Comparison of ENCODE assay signal across 1 cellular context in the genomic region with DNA sequence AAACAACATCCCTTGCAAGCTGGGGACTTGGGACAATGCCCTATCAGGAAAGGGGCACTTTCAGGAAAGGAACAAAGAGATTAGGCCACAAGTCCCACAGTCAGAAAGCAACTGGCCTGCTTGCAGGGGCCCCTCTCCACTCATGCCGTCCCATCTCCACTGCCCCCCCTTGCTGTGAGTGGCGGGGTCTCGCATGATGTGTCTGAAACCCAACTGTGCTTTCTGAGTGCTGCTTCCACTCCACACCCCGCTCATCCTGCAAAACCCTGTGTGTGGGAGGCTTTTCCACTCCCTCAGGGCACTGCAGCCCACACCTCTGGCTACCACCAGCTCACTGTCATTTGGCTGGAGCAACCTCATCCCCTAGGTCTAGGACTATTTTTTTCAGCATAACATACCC.
TF ChIP-seq lines count a peak whose summit lies in the region.

No MANE protein-coding gene starts in this region.

TF ChIP-seq in SK-N-SH, 30 proteins besides CTCF, POLR2A, EP300 and RAD21 (continued from another document):
- TF ChIP-seq, protein P1, sequence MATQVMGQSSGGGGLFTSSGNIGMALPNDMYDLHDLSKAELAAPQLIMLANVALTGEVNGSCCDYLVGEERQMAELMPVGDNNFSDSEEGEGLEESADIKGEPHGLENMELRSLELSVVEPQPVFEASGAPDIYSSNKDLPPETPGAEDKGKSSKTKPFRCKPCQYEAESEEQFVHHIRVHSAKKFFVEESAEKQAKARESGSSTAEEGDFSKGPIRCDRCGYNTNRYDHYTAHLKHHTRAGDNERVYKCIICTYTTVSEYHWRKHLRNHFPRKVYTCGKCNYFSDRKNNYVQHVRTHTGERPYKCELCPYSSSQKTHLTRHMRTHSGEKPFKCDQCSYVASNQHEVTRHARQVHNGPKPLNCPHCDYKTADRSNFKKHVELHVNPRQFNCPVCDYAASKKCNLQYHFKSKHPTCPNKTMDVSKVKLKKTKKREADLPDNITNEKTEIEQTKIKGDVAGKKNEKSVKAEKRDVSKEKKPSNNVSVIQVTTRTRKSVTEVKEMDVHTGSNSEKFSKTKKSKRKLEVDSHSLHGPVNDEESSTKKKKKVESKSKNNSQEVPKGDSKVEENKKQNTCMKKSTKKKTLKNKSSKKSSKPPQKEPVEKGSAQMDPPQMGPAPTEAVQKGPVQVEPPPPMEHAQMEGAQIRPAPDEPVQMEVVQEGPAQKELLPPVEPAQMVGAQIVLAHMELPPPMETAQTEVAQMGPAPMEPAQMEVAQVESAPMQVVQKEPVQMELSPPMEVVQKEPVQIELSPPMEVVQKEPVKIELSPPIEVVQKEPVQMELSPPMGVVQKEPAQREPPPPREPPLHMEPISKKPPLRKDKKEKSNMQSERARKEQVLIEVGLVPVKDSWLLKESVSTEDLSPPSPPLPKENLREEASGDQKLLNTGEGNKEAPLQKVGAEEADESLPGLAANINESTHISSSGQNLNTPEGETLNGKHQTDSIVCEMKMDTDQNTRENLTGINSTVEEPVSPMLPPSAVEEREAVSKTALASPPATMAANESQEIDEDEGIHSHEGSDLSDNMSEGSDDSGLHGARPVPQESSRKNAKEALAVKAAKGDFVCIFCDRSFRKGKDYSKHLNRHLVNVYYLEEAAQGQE (IDR thresholded peaks at IDR 0.05; ENCODE audit: low read depth, low read length), result no peak
